Comparison of ENCODE assay signal across 2 cellular contexts in the genomic region with DNA sequence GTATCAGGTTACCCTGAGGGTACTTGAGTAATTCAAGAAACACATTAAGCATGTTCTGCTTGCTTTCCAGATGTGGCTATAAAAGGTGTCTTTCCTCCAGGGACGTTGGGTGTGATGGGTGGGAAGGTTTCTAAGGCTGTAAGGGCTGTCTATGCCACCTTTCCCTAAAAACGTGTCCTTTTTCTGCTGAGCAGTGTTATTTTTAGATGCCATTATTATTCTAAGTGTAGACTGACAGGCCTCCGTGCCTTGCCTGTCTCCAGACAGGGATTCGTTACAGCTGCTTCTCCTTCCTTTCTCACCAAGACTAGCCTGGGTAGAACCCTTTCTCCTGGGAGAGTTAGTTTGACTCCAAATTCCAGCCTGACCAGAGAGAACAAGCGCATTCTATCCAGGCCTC.
TF ChIP-seq lines count a peak whose summit lies in the region.

No MANE protein-coding gene starts in this region.

TF ChIP-seq in IMR-90, 13 proteins besides CTCF, POLR2A, EP300 and RAD21:
- TF ChIP-seq NFE2L2 (IDR thresholded peaks at IDR 0.05; ENCODE audit: low read depth, low read length): no peak
- TF ChIP-seq SMC3 (IDR thresholded peaks at IDR 0.05; ENCODE audit: low read depth, low read length): no peak
- TF ChIP-seq FOS (IDR thresholded peaks at IDR 0.05; ENCODE audit: low read depth, low read length): no peak
- no peak for TF ChIP-seq RFX5 (IDR thresholded peaks at IDR 0.05; ENCODE audit: low read depth, low read length)
- TF ChIP-seq MAZ (IDR thresholded peaks at IDR 0.05; ENCODE audit: borderline replicate concordance, low read depth, low read length): no peak
- no peak for TF ChIP-seq MXI1 (IDR thresholded peaks at IDR 0.05; ENCODE audit: borderline replicate concordance, low read depth, low read length)
- TF ChIP-seq, protein P1, sequence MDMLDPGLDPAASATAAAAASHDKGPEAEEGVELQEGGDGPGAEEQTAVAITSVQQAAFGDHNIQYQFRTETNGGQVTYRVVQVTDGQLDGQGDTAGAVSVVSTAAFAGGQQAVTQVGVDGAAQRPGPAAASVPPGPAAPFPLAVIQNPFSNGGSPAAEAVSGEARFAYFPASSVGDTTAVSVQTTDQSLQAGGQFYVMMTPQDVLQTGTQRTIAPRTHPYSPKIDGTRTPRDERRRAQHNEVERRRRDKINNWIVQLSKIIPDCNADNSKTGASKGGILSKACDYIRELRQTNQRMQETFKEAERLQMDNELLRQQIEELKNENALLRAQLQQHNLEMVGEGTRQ (IDR thresholded peaks at IDR 0.05; ENCODE audit: low read depth, low read length): no peak
- no peak for TF ChIP-seq CEBPB (IDR thresholded peaks at IDR 0.05; ENCODE audit: low read depth, low read length)
- TF ChIP-seq BHLHE40 (IDR thresholded peaks at IDR 0.05; ENCODE audit: low read depth, low read length): no peak
TF ChIP-seq in IMR-90: peak in this region for 0.

TF ChIP-seq in K562, 482 proteins besides CTCF, POLR2A, EP300 and RAD21:
- TF ChIP-seq ZNF143 (CRISPR knock-in tag; IDR thresholded peaks at IDR 0.05): no peak
- TF ChIP-seq ZNF316 (IDR thresholded peaks at IDR 0.05): peak; percentile 25; the same call in 1 of the 2 replicates
- TF ChIP-seq, protein P2, sequence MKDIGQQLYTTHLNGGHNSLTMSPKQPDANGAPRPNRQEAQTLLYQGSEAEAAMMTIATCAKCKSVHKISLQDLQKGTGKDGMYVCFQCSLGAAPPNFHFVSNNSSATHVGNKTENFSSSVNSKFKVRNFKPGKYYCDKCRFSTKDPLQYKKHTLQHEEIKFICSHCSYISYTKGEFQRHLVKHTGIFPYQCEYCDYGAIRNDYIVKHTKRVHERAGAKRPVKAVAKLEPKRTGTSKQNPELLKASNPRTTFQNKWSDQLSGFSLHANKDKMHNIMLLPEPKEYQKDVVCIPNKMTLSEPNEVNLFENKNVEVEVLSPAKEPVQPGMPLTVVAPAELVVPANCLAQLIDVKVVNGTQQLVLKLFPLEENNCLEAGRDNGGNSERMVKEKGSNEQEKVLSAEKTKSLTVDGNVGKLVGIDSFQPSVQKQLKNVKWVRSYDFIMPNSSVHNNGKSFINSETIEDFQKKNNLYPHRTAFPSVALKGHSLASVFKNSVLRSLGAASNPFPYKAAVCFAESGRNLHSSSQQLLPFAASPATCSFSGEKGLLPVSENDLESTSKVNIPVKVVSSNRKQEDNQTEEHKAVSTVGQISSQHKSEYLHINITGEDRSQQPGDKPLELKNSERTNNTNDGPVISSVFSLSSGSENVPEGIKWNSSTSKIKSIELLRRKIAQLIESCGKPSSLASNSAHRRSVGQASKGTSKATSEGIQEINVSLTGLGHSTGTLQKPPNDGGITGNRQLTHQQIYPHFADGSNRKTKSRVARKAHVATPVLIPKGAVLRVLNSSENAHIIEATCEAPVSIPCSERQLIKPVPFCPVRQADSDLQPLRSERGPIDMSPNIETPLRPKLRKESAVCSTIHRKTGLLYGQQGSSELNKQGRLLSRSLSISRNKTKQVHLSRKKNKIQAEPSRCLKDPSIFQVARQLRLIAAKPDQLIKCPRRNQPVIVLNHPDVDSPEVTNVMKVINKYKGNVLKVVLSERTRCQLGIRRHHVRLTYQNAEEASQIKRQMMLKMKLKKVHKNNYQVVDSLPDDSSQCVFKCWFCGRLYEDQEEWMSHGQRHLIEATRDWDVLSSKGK (CRISPR knock-in tag; IDR thresholded peaks at IDR 0.05): no peak
- TF ChIP-seq MEIS2 (IDR thresholded peaks at IDR 0.05; ENCODE audit: partially characterized antibody): no peak
- TF ChIP-seq, protein P3, sequence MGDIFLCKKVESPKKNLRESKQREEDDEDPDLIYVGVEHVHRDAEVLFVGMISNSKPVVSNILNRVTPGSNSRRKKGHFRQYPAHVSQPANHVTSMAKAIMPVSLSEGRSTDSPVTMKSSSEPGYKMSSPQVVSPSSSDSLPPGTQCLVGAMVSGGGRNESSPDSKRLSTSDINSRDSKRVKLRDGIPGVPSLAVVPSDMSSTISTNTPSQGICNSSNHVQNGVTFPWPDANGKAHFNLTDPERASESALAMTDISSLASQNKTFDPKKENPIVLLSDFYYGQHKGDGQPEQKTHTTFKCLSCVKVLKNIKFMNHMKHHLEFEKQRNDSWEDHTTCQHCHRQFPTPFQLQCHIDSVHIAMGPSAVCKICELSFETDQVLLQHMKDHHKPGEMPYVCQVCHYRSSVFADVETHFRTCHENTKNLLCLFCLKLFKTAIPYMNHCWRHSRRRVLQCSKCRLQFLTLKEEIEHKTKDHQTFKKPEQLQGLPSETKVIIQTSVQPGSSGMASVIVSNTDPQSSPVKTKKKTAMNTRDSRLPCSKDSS (IDR thresholded peaks at IDR 0.05; ENCODE audit: low read depth, partially characterized antibody): no peak
